In genomic region chr10:129773359-129773990, GRCh38 we compare ENCODE assay signal across 14 cellular contexts.
"Had no signal": no experiment of that assay in that cellular context is flagged by ENCODE, and none has a peak within 500 bp of the region (broad histone marks: within the 10 kb centered on the region; RNA-seq: fewer than 3 reads in every experiment).

No MANE protein-coding gene starts in this region.

- DNase-seq: activated CD4-positive, alpha-beta memory T cell treated with anti-CD3 and anti-CD28 coated beads for 36 hours; activated naive CD4-positive, alpha-beta T cell treated with Interleukin-2 at 50 U/mL for 16 hours; anterior cingulate cortex; brain microvascular endothelial cell; heart right ventricle; left colon; naive thymus-derived CD8-positive, alpha-beta T cell; nucleus accumbens; psoas muscle; stimulated activated CD4-positive, alpha-beta T cell treated with anti-CD3 and anti-CD28 coated beads, Interleukin-12 subunit alpha, Interleukin-12 subunit beta, amount 100 ng/mL, for 4 hours; stimulated activated CD4-positive, alpha-beta T cell treated with anti-CD3 and anti-CD28 coated beads, Interleukin-2, amount 100 ng/mL, for 24 hours had no signal

- H3K27me3 ChIP-seq: brain microvascular endothelial cell, gastroesophageal sphincter, heart right ventricle, tibial artery had no signal

- ATAC-seq: gastroesophageal sphincter; heart right ventricle; left colon; naive thymus-derived CD8-positive, alpha-beta T cell; psoas muscle; stimulated activated effector memory CD8-positive, alpha-beta T cell treated with anti-CD3 and anti-CD28 coated beads, Interleukin-12 subunit alpha, Interleukin-12 subunit beta, amount 100 ng/mL, for 72 hours had no signal

- H3K4me1 ChIP-seq: gastroesophageal sphincter, heart right ventricle, psoas muscle, tibial artery had no signal

- H3K4me3 ChIP-seq: gastroesophageal sphincter, heart right ventricle, psoas muscle, tibial artery had no signal

- H3K9me3 ChIP-seq: gastroesophageal sphincter, psoas muscle, tibial artery had no signal

- H3K36me3 ChIP-seq: brain microvascular endothelial cell had no signal

- H3K27ac ChIP-seq: brain microvascular endothelial cell, gastroesophageal sphincter, heart right ventricle, psoas muscle, tibial artery had no signal
